ENCODE assay signal across 16 cellular contexts in genomic region chr12:106994579-106995220, GRCh38. TPM values are rescaled to one million over a fixed set of nuclear protein-coding genes. Genes with fewer than 3 reads are reported as not detected.
DNase-seq lines count a peak whose midpoint lies in the region; ATAC-seq and TF ChIP-seq lines count a peak whose summit lies in the region.
"Had no signal": no experiment of that assay in that cellular context is flagged by ENCODE, and none has a peak within 500 bp of the region (broad histone marks: within the 10 kb centered on the region; RNA-seq: fewer than 3 reads in every experiment).

No MANE protein-coding gene starts in this region.

- DNase-seq in GM23338 (ENCODE audit: low spot score) = no peak
- DNase-seq in brain microvascular endothelial cell = peak; percentile 26
- no peak for DNase-seq in left lung
- DNase-seq in thyroid gland = peak; percentile 24 to 49
- DNase-seq in stomach = no peak
- DNase-seq in NCI-H510A treated with DMSO at 0.1 percent for 48 hours (lab: John Stamatoyannopoulos, UW) = no peak
- DNase-seq in NCI-H2196 treated with DMSO at 0.1 percent for 48 hours (lab: John Stamatoyannopoulos, UW; ENCODE audit: unreplicated experiment) = no peak
- DNase-seq: activated naive CD4-positive, alpha-beta T cell; body of pancreas; CD8-positive, alpha-beta T cell; H7; right cardiac atrium; stimulated activated CD4-positive, alpha-beta T cell treated with anti-CD3 and anti-CD28 coated beads, Interleukin-2, amount 100 ng/mL, for 24 hours; stimulated activated CD8-positive, alpha-beta memory T cell treated with anti-CD3 and anti-CD28 coated beads, Interleukin-4, amount 100 ng/mL, for 48 hours; T-helper 17 cell had no signal

- H3K27me3 ChIP-seq in GM23338 (ENCODE audit: insufficient read depth) (no peaks in the 10 kb centered on the region), brain microvascular endothelial cell (replicated peaks) (no peaks in the 10 kb centered on the region), left lung (no peaks in the 10 kb centered on the region), thyroid gland (no peaks in the 10 kb centered on the region), stomach (no peaks in the 10 kb centered on the region)
- H3K27me3 ChIP-seq: body of pancreas had no signal

- no peaks in the 10 kb centered on the region for H4K20me1 ChIP-seq in GM23338 (replicated peaks; ENCODE audit: insufficient read depth)

- H3K4me3 Mint-ChIP-seq in GM23338 = no peak overlapping the region
- H3K4me3 Mint-ChIP-seq: CD8-positive, alpha-beta T cell had no signal

- no peak for TF ChIP-seq EP300 in stomach (IDR thresholded peaks at IDR 0.05)

- H3K4me1 ChIP-seq in GM23338 (ENCODE audit: insufficient read depth) = no peaks in the 10 kb centered on the region
- H3K4me1 ChIP-seq in left lung = no peaks in the 10 kb centered on the region
- peaks cover 14 to 25% of the 10 kb centered on the region in 2 donors for H3K4me1 ChIP-seq in thyroid gland
- peaks cover 0 to 11% (median 0%) of the 10 kb centered on the region in 4 donors for H3K4me1 ChIP-seq in stomach
- H3K4me1 ChIP-seq: body of pancreas had no signal

- intact Hi-C loops in left lung (cut with DNase I) = no loop called here
- intact Hi-C loops in thyroid gland (cut with DNase I) = no loop called here
- intact Hi-C loops in stomach (cut with DNase I; ENCODE audit: low total_unique reads) = no loop called here

- ATAC-seq in GM23338 = no peak
- ATAC-seq in left lung = peak; percentile 91
- no peak for ATAC-seq in GM19467 (IDR thresholded peaks at IDR 0.05; ENCODE audit: unreplicated experiment)
- ATAC-seq: body of pancreas; CD8-positive, alpha-beta T cell; right cardiac atrium; T-helper 17 cell had no signal

- no peaks in the 10 kb centered on the region for H3K27me3 Mint-ChIP-seq in GM23338 (ENCODE audit: insufficient read depth, low read depth, poor library complexity)
- H3K27me3 Mint-ChIP-seq: T-helper 17 cell had no signal

- H3K36me3 Mint-ChIP-seq in GM23338 (ENCODE audit: low read depth) = peaks cover 15% of the 10 kb centered on the region

- H3K27ac ChIP-seq in GM23338 (ENCODE audit: low read depth) (0 out of 2 replicates have a peak overlapping the region, but pooled peaks have one; percentile 1), brain microvascular endothelial cell (no peak overlapping the region), left lung (peak overlapping the region in 1 of 2 donors; percentile 13), thyroid gland (peak overlapping the region; percentile 58 to 90 (median 88)), stomach (no peak overlapping the region)
- H3K27ac ChIP-seq: body of pancreas had no signal

- TF ChIP-seq CTCF in GM23338 (conservative IDR thresholded peaks at IDR 0.05; ENCODE audit: low read depth in 2 of 2) (no peak), brain microvascular endothelial cell (IDR thresholded peaks at IDR 0.05; ENCODE audit: low read depth, low read length, missing control alignments) (no peak), left lung (IDR thresholded peaks at IDR 0.05) (no peak), thyroid gland (IDR thresholded peaks at IDR 0.05) (no peak), stomach (IDR thresholded peaks at IDR 0.05) (no peak)

- H3K9me2 ChIP-seq in GM23338 (ENCODE audit: insufficient read depth) = no peaks in the 10 kb centered on the region

- no peaks in the 10 kb centered on the region for H3K79me2 ChIP-seq in GM23338 (replicated peaks; ENCODE audit: insufficient read depth)

- no peak overlapping the region for H2AFZ ChIP-seq in GM23338

- H3K9me3 Mint-ChIP-seq in GM23338 = no peaks in the 10 kb centered on the region
- H3K9me3 Mint-ChIP-seq: CD8-positive, alpha-beta T cell had no signal

- no peak overlapping the region for H3K27ac Mint-ChIP-seq in GM23338
- H3K27ac Mint-ChIP-seq: CD8-positive, alpha-beta T cell had no signal

- no peaks in the 10 kb centered on the region for H3K9me3 ChIP-seq in left lung
- no peaks in the 10 kb centered on the region for H3K9me3 ChIP-seq in thyroid gland
- no peaks in the 10 kb centered on the region for H3K9me3 ChIP-seq in stomach
- H3K9me3 ChIP-seq: body of pancreas had no signal

- H3K4me3 ChIP-seq in GM23338 (no peak overlapping the region), brain microvascular endothelial cell (ENCODE audit: low read depth, low read length) (no peak overlapping the region), left lung (no peak overlapping the region), thyroid gland (replicated peaks in 1 of 3) (no peak overlapping the region), stomach (no peak overlapping the region)
- H3K4me3 ChIP-seq: body of pancreas had no signal

- no peaks in the 10 kb centered on the region for H3F3A ChIP-seq in GM23338 (replicated peaks; ENCODE audit: low read depth)

- in situ Hi-C loops in brain microvascular endothelial cell (cut with HindIII; ENCODE audit: low pct_ligation_motif_present, low sequenced_read_pairs) = no loop called here

- no peaks in the 10 kb centered on the region for H3K4me1 Mint-ChIP-seq in GM23338
- H3K4me1 Mint-ChIP-seq: T-helper 17 cell had no signal

- H3K36me3 ChIP-seq in GM23338 (ENCODE audit: insufficient read depth) = no peaks in the 10 kb centered on the region; the same call in 1 of the 2 replicates
- H3K36me3 ChIP-seq in brain microvascular endothelial cell (replicated peaks) = no peaks in the 10 kb centered on the region
- peaks cover 0 to 26% of the 10 kb centered on the region in 2 donors for H3K36me3 ChIP-seq in left lung
- peaks cover 0 to 13% of the 10 kb centered on the region in 2 donors for H3K36me3 ChIP-seq in thyroid gland
- peaks cover 7 to 40% (median 36%) of the 10 kb centered on the region in 4 donors for H3K36me3 ChIP-seq in stomach

- peak in 1 of 2 donors; percentile 41 for TF ChIP-seq POLR2A in thyroid gland (IDR thresholded peaks at IDR 0.05)
- no peak for TF ChIP-seq POLR2A in stomach (IDR thresholded peaks at IDR 0.05)

- H3K4me2 ChIP-seq in GM23338 = no peak overlapping the region

- 26 to 30% methylated on average over 2 of the region's 2 CpGs for WGBS in thyroid gland, 2 donors
- 55 to 63% (median 59%) methylated on average over 2 of the region's 2 CpGs for WGBS in stomach, 5 donors

TF ChIP-seq in GM23338, 12 proteins besides CTCF, POLR2A, EP300 and RAD21 (continues in another document):
- no peak for TF ChIP-seq NANOG (IDR thresholded peaks at IDR 0.05; ENCODE audit: borderline replicate concordance)
- TF ChIP-seq EZH2 (IDR thresholded peaks at IDR 0.05; ENCODE audit: low read depth, unreplicated experiment) = no peak
- no peak for TF ChIP-seq POLR2AphosphoS5 (IDR thresholded peaks at IDR 0.05; ENCODE audit: low read depth)
- TF ChIP-seq REST (IDR thresholded peaks at IDR 0.05; ENCODE audit: unreplicated experiment) = no peak
- no peak for TF ChIP-seq JUNB (IDR thresholded peaks at IDR 0.05; ENCODE audit: unreplicated experiment)
- no peak for TF ChIP-seq ETS1 (IDR thresholded peaks at IDR 0.05)
- no peak for TF ChIP-seq ZNF331 (CRISPR knock-in tag; IDR thresholded peaks at IDR 0.05; ENCODE audit: low read depth)
- TF ChIP-seq CREB1 (CRISPR knock-in tag; IDR thresholded peaks at IDR 0.05; ENCODE audit: low read depth) = no peak
- TF ChIP-seq EZH2phosphoT487 (IDR thresholded peaks at IDR 0.05; ENCODE audit: unreplicated experiment) = no peak

RNA-seq across cellular contexts. Expression of gene MTERF2, which starts 7.8 kb away (rescaled TPM):
- total RNA-seq in GM23338 (2014; rRNA removed; shearing (Covaris generic)) = 4.7 and 9.2 TPM in 2 replicates
- 9.1 and 11.0 TPM in 2 replicates for polyA plus RNA-seq in GM23338 (2016; fragmentation: Nextera tagmentation; extraction: Ambion mirVana)
- 10 to 100 TPM; 10.8 to 11.0 TPM for total RNA-seq in left lung
- 10 to 100 TPM; 22.9 to 37.0 (median 31.3) TPM for total RNA-seq in thyroid gland
- total RNA-seq in stomach = 10 to 100 TPM; 15.2 to 32.5 (median 17.1) TPM
- 10 to 100 TPM in 2 of 3 donors, 1 to 10 TPM in 1; 9.0 to 18.8 (median 13.9) TPM for polyA plus RNA-seq in stomach

RNA-seq across cellular contexts. Expression of gene TMEM263, which starts 39.0 kb away (rescaled TPM):
- total RNA-seq in GM23338 (2014; rRNA removed; shearing (Covaris generic)) = 9.3 and 10.4 TPM in 2 replicates
- 5.8 and 7.1 TPM in 2 replicates for polyA plus RNA-seq in GM23338 (2016; fragmentation: Nextera tagmentation; extraction: Ambion mirVana)
- 10 to 100 TPM; 42.7 to 59.3 TPM for total RNA-seq in left lung
- 10 to 100 TPM; 74.3 to 91.0 (median 81.9) TPM for total RNA-seq in thyroid gland
- total RNA-seq in stomach = 100 to 1,000 TPM in 2 of 5 donors, 10 to 100 TPM in 3; 26.8 to 108 (median 36.7) TPM
- 10 to 100 TPM; 12.9 to 32.1 (median 21.1) TPM for polyA plus RNA-seq in stomach

Comparison
In these comparisons a context has a peak if more than half of its experiments do, and no peak if none do; other contexts are left out.
1. DNase-seq: peak in brain microvascular endothelial cell (single experiment) and thyroid gland (2 of 2); none in GM23338 (single experiment), left lung (0 of 2), stomach (single experiment), NCI-H510A treated with DMSO at 0.1 percent for 48 hours (single experiment) and NCI-H2196 treated with DMSO at 0.1 percent for 48 hours (single experiment).
2. H3K27ac ChIP-seq: peak in GM23338 (single experiment) and thyroid gland (3 of 3); none in brain microvascular endothelial cell (single experiment) and stomach (0 of 5).